1 cellular context compared by ENCODE assay signal in the genomic region with DNA sequence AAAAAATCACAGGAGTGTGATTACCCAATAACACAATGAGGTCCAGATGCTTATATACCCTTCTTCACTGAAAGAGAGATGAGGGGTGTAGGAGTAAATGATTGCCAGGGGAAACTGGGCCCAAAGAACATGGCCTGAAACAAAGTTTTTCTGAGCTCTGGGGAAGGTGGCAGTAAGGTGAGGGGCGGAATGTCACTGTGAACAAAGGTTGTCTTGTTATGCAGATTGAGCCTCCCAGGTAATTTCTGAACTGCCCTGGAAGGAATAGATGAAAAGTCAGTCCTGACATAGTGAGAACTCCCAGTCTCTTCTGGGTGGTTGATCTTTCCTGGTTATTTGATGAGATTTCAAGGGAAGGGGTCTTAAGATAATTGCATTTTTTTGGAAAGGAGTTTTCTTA.
TF ChIP-seq lines count a peak whose summit lies in the region.

No MANE protein-coding gene starts in this region.

TF ChIP-seq in GM23338, 12 proteins besides CTCF, POLR2A, EP300 and RAD21 (continued from another document):
- no peak for TF ChIP-seq ETS1 (IDR thresholded peaks at IDR 0.05)
- TF ChIP-seq NANOG (IDR thresholded peaks at IDR 0.05; ENCODE audit: borderline replicate concordance): no peak
